Comparison of ENCODE assay signal across 32 cellular contexts in genomic region chr2:44852594-44852993, GRCh38.
"Had no signal": no experiment of that assay in that cellular context is flagged by ENCODE, and none has a peak within 500 bp of the region (broad histone marks: within the 10 kb centered on the region; RNA-seq: fewer than 3 reads in every experiment).

No MANE protein-coding gene starts in this region.

- H3K4me1 ChIP-seq: adrenal gland, ascending aorta had no signal

- DNase-seq: activated CD4-positive, alpha-beta memory T cell treated with anti-CD3 and anti-CD28 coated beads for 36 hours; activated CD4-positive, alpha-beta T cell treated with anti-CD3 and anti-CD28 coated beads for 1 hour; activated CD4-positive, alpha-beta T cell treated with anti-CD3 and anti-CD28 coated beads for 4 hours; activated CD4-positive, CD25-positive, alpha-beta regulatory T cell; activated CD8-positive, alpha-beta memory T cell treated with anti-CD3 and anti-CD28 coated beads, Interleukin-2, amount 10 ng/mL, durations not matched to agents 7 days and 5 days; activated CD8-positive, alpha-beta memory T cell treated with anti-CD3 and anti-CD28 coated beads, Interleukin-2, amount 50 U/mL, for 4 hours; activated CD8-positive, alpha-beta T cell treated with anti-CD3 and anti-CD28 coated beads, Interleukin-2, amount 10 ng/mL, durations not matched to agents 7 days and 5 days; activated effector memory CD4-positive, alpha-beta T cell treated with anti-CD3 and anti-CD28 coated beads, Interleukin-2, amount 50 U/mL, for 16 hours; activated naive CD4-positive, alpha-beta T cell treated with anti-CD3 and anti-CD28 coated beads for 36 hours; activated naive CD8-positive, alpha-beta T cell treated with anti-CD3 and anti-CD28 coated beads for 36 hours; activated naive CD8-positive, alpha-beta T cell treated with anti-CD3 and anti-CD28 coated beads, Interleukin-2, amount 50 U/mL, for 24 hours; activated T-cell treated with anti-CD3 and anti-CD28 coated beads, Interleukin-2, amount 50 U/mL, for 1 hour; activated T-cell treated with anti-CD3 and anti-CD28 coated beads, Interleukin-2, amount 50 U/mL, for 48 hours; adrenal gland; amygdala; brain microvascular endothelial cell; dorsolateral prefrontal cortex; effector memory CD4-positive, alpha-beta T cell; foreskin fibroblast; head of caudate nucleus; T-helper 2 cell had no signal

- H3K4me3 Mint-ChIP-seq: activated CD4-positive, alpha-beta memory T cell treated with anti-CD3 and anti-CD28 coated beads for 36 hours; activated CD8-positive, alpha-beta memory T cell treated with anti-CD3 and anti-CD28 coated beads, Interleukin-2, amount 10 ng/mL, durations not matched to agents 7 days and 5 days; activated CD8-positive, alpha-beta T cell treated with anti-CD3 and anti-CD28 coated beads, Interleukin-2, amount 10 ng/mL, durations not matched to agents 7 days and 5 days; activated naive CD4-positive, alpha-beta T cell treated with anti-CD3 and anti-CD28 coated beads for 36 hours; activated naive CD4-positive, alpha-beta T cell treated with anti-CD3 and anti-CD28 coated beads, Interleukin-2, amount 50 U/mL, for 24 hours; activated naive CD8-positive, alpha-beta T cell treated with anti-CD3 and anti-CD28 coated beads for 36 hours; activated naive CD8-positive, alpha-beta T cell treated with anti-CD3 and anti-CD28 coated beads, Interleukin-2, amount 50 U/mL, for 24 hours; activated T-helper 1 cell treated with anti-CD3 and anti-CD28 coated beads, Interleukin-12 subunit alpha, Interleukin-12 subunit beta, Interleukin-2, Interleukin-4 antibody, amounts not matched to agents 30 ng/mL and 10 ng/mL and 1 ng/mL, durations not matched to agents 14 hours and 24 hours and 36 hours; central memory CD8-positive, alpha-beta T cell; dendritic cell treated with granulocyte-macrophage colony-stimulating factor and Interleukin-4, amounts not matched to agents 40 ng/mL and 50 ng/mL, for 4 days; endodermal cell had no signal

- H3K27ac ChIP-seq: adrenal gland, ascending aorta, brain microvascular endothelial cell, coronary artery, dorsolateral prefrontal cortex had no signal

- H3K9me3 ChIP-seq: adrenal gland, ascending aorta had no signal

- ATAC-seq: activated CD8-positive, alpha-beta memory T cell treated with anti-CD3 and anti-CD28 coated beads, Interleukin-2, amount 10 ng/mL, durations not matched to agents 7 days and 5 days; activated CD8-positive, alpha-beta T cell treated with anti-CD3 and anti-CD28 coated beads, Interleukin-2, amount 10 ng/mL, durations not matched to agents 7 days and 5 days; activated naive CD8-positive, alpha-beta T cell treated with anti-CD3 and anti-CD28 coated beads, Interleukin-2, amount 50 U/mL, for 24 hours; esophagus mucosa had no signal

- H3K9me3 Mint-ChIP-seq: activated CD4-positive, alpha-beta memory T cell treated with anti-CD3 and anti-CD28 coated beads for 36 hours; activated naive CD4-positive, alpha-beta T cell treated with anti-CD3 and anti-CD28 coated beads for 36 hours; activated naive CD4-positive, alpha-beta T cell treated with anti-CD3 and anti-CD28 coated beads, Interleukin-2, amount 50 U/mL, for 24 hours; activated naive CD8-positive, alpha-beta T cell treated with anti-CD3 and anti-CD28 coated beads for 36 hours; activated naive CD8-positive, alpha-beta T cell treated with anti-CD3 and anti-CD28 coated beads, Interleukin-2, amount 50 U/mL, for 24 hours; activated T-helper 1 cell treated with anti-CD3 and anti-CD28 coated beads, Interleukin-12 subunit alpha, Interleukin-12 subunit beta, Interleukin-2, Interleukin-4 antibody, amounts not matched to agents 30 ng/mL and 10 ng/mL and 1 ng/mL, durations not matched to agents 14 hours and 24 hours and 36 hours; activated T-helper 2 cell treated with anti-CD3 and anti-CD28 coated beads, Interferon-gamma antibody, Interleukin-2, Interleukin-4, amounts not matched to agents 10 μg/mL and 5 μg/mL and 100 μg/mL, durations not matched to agents 14 hours and 24 hours and 36 hours; central memory CD8-positive, alpha-beta T cell; dendritic cell treated with granulocyte-macrophage colony-stimulating factor and Interleukin-4, amounts not matched to agents 40 ng/mL and 50 ng/mL, for 4 days; endodermal cell had no signal

- FAIRE-seq: bronchial epithelial cell, frontal cortex had no signal

- H3K36me3 Mint-ChIP-seq: activated CD4-positive, alpha-beta memory T cell treated with anti-CD3 and anti-CD28 coated beads for 36 hours; activated CD8-positive, alpha-beta memory T cell treated with anti-CD3 and anti-CD28 coated beads, Interleukin-2, amount 10 ng/mL, durations not matched to agents 7 days and 5 days; activated naive CD4-positive, alpha-beta T cell treated with anti-CD3 and anti-CD28 coated beads, Interleukin-2, amount 50 U/mL, for 24 hours; activated naive CD8-positive, alpha-beta T cell treated with anti-CD3 and anti-CD28 coated beads for 36 hours had no signal

- H3K27ac Mint-ChIP-seq: activated CD4-positive, alpha-beta memory T cell treated with anti-CD3 and anti-CD28 coated beads for 36 hours; activated CD8-positive, alpha-beta memory T cell treated with anti-CD3 and anti-CD28 coated beads, Interleukin-2, amount 10 ng/mL, durations not matched to agents 7 days and 5 days; activated CD8-positive, alpha-beta T cell treated with anti-CD3 and anti-CD28 coated beads, Interleukin-2, amount 10 ng/mL, durations not matched to agents 7 days and 5 days; activated naive CD4-positive, alpha-beta T cell treated with anti-CD3 and anti-CD28 coated beads for 36 hours; activated naive CD4-positive, alpha-beta T cell treated with anti-CD3 and anti-CD28 coated beads, Interleukin-2, amount 50 U/mL, for 24 hours; activated naive CD8-positive, alpha-beta T cell treated with anti-CD3 and anti-CD28 coated beads for 36 hours; activated naive CD8-positive, alpha-beta T cell treated with anti-CD3 and anti-CD28 coated beads, Interleukin-2, amount 50 U/mL, for 24 hours; activated T-helper 1 cell treated with anti-CD3 and anti-CD28 coated beads, Interleukin-12 subunit alpha, Interleukin-12 subunit beta, Interleukin-2, Interleukin-4 antibody, amounts not matched to agents 30 ng/mL and 10 ng/mL and 1 ng/mL, durations not matched to agents 14 hours and 24 hours and 36 hours; activated T-helper 2 cell treated with anti-CD3 and anti-CD28 coated beads, Interferon-gamma antibody, Interleukin-2, Interleukin-4, amounts not matched to agents 10 μg/mL and 5 μg/mL and 100 μg/mL, durations not matched to agents 14 hours and 24 hours and 36 hours; dendritic cell treated with granulocyte-macrophage colony-stimulating factor and Interleukin-4, amounts not matched to agents 40 ng/mL and 50 ng/mL, for 4 days; endodermal cell had no signal

- H3K27me3 ChIP-seq: ascending aorta had no signal

- H3K36me3 ChIP-seq: adrenal gland, ascending aorta, brain microvascular endothelial cell had no signal

- H3K4me3 ChIP-seq: adrenal gland, ascending aorta, coronary artery, dorsolateral prefrontal cortex had no signal

- H3K4me1 Mint-ChIP-seq: activated CD8-positive, alpha-beta memory T cell treated with anti-CD3 and anti-CD28 coated beads, Interleukin-2, amount 10 ng/mL, durations not matched to agents 7 days and 5 days; activated naive CD8-positive, alpha-beta T cell treated with anti-CD3 and anti-CD28 coated beads, Interleukin-2, amount 50 U/mL, for 24 hours; central memory CD8-positive, alpha-beta T cell; endodermal cell had no signal
